9 cellular contexts compared by ENCODE assay signal in the genomic region with DNA sequence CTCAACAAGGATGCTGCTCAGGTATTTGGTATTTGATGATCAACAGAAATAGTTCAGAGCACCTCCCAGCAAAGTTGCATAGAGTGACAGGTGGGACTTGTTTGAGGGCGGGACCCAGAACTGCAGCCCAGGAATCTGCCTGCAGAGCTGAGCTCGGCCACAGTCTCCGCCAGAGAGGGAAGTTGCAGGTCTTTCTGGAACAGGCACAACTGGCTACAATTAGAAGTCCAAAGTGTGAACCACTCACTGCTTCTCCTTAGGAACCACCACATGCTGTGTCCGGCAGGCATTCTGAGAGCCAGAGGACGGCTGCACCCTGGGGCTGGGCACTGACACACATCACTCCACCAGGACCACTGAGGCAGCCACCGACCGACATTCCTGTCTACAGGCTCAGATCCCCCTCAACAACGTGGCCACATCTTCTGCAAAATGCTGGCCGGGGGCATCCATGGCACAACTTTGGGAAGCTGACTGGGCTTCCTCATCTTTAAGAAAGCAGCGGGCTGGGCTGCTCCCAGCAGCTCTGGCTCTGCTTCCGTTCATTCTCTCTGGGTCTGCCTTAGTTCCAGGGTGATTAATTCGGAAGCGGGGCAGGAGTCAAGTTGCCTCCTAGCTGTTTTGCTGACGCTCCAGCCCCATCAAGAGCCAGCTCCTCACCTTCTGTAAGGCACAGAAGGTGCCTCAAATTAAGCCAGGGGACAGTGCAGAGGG. TPM values are rescaled to one million over a fixed set of nuclear protein-coding genes. Genes with fewer than 3 reads are reported as not detected.
DNase-seq lines count a peak whose midpoint lies in the region; ATAC-seq, FAIRE-seq and TF ChIP-seq lines count a peak whose summit lies in the region.
"Had no signal": no experiment of that assay in that cellular context is flagged by ENCODE, and none has a peak within 500 bp of the region (broad histone marks: within the 10 kb centered on the region; RNA-seq: fewer than 3 reads in every experiment).

No MANE protein-coding gene starts in this region.

- no peaks in the 10 kb centered on the region for H3K36me3 ChIP-seq in cardiac muscle cell
- no peaks in the 10 kb centered on the region for H3K36me3 ChIP-seq in duodenal mucosa (ENCODE audit: control insufficient read depth in 1 of 2, insufficient read depth in 2 of 2, low read length in 2 of 2)
- H3K36me3 ChIP-seq in right lobe of liver, result no peaks in the 10 kb centered on the region
- no peaks in the 10 kb centered on the region for H3K36me3 ChIP-seq in vagina

- whole genome bisulfite sequencing in right lobe of liver (ENCODE audit: insufficient coverage, low coverage, low lambda C conversion rate, missing lambda C conversion rate), result 13% methylated on average over 6 of the region's 14 CpGs

- TF ChIP-seq CTCF in cardiac muscle cell (IDR thresholded peaks at IDR 0.05; ENCODE audit: low read depth, low read length) (no peak), right lobe of liver (IDR thresholded peaks at IDR 0.05) (peak in 1 of 4 donors; percentile 13), vagina (IDR thresholded peaks at IDR 0.05) (no peak)

- FAIRE-seq in GM12892 (lab: Jason Lieb, UNC), result no peak
- FAIRE-seq: islet of Langerhans had no signal

- no peak overlapping the region for H3K4me3 ChIP-seq in cardiac muscle cell
- H3K4me3 ChIP-seq in duodenal mucosa (ENCODE audit: low read depth in 1 of 2, low read length in 2 of 2), result peak overlapping the region; percentile 63 to 75
- peak overlapping the region; percentile 43 to 74 (median 66) for H3K4me3 ChIP-seq in right lobe of liver
- peak overlapping the region; percentile 26 to 43 for H3K4me3 ChIP-seq in vagina

- ATAC-seq in Right ventricle myocardium superior (ENCODE audit: poor library complexity) (no peak), right lobe of liver (peak; percentile 60 to 64 (median 62)), GM21447 (IDR thresholded peaks at IDR 0.05; ENCODE audit: unreplicated experiment) (no peak)

- H3K9ac ChIP-seq in duodenal mucosa (ENCODE audit: low read depth in 1 of 2, low read length in 2 of 2), result peak overlapping the region; percentile 60 to 63

- H3K27ac ChIP-seq in cardiac muscle cell (no peak overlapping the region), duodenal mucosa (ENCODE audit: low read depth, low read length) (peak overlapping the region; percentile 70), right lobe of liver (peak overlapping the region in 2 of 3 donors; percentile 70 to 71), vagina (no peak overlapping the region)

- peak; percentile 13 to 39 for DNase-seq in cardiac muscle cell (ENCODE audit: low read depth in 1 of 2, low spot score in 1 of 2)
- DNase-seq in Right ventricle myocardium superior, result no peak
- DNase-seq in right lobe of liver, result peak in 2 of 3 donors; percentile 36 to 69
- DNase-seq in vagina (ENCODE audit: extremely low spot score in 2 of 2), result no peak
- DNase-seq in effector CD8-positive, alpha-beta T cell (lab: John Stamatoyannopoulos, UW), result no peak
- no peak for DNase-seq in GM12892 (ENCODE audit: insufficient read length)

- no peaks in the 10 kb centered on the region for H3K9me3 ChIP-seq in cardiac muscle cell (ENCODE audit: low read depth)
- H3K9me3 ChIP-seq in duodenal mucosa (ENCODE audit: control insufficient read depth in 1 of 2, low read length in 2 of 2), result no peaks in the 10 kb centered on the region
- no peaks in the 10 kb centered on the region for H3K9me3 ChIP-seq in right lobe of liver
- H3K9me3 ChIP-seq in vagina, result no peaks in the 10 kb centered on the region

- H3K4me1 ChIP-seq in cardiac muscle cell (ENCODE audit: low read depth) (no peaks in the 10 kb centered on the region), duodenal mucosa (ENCODE audit: control insufficient read depth in 1 of 2, insufficient read depth in 2 of 2, low read length in 2 of 2) (peaks cover 0 to 8% of the 10 kb centered on the region in 2 donors), right lobe of liver (peaks cover 0 to 26% (median 13%) of the 10 kb centered on the region in 4 donors), vagina (peaks cover 17% of the 10 kb centered on the region)

- intact Hi-C loops in Right ventricle myocardium superior (cut with DNase I), result no loop called here
- intact Hi-C loops in right lobe of liver (cut with DNase I), result no loop called here
- intact Hi-C loops in vagina (cut with DNase I), result no loop called here

- peak; percentile 49 for TF ChIP-seq POLR2A in right lobe of liver (IDR thresholded peaks at IDR 0.05)
- TF ChIP-seq POLR2A in vagina (IDR thresholded peaks at IDR 0.05), result no peak
- TF ChIP-seq POLR2A in GM12892 (IDR thresholded peaks at IDR 0.05; ENCODE audit: low read depth, low read length), result no peak

- H3K27me3 ChIP-seq in cardiac muscle cell (peaks cover 54% of the 10 kb centered on the region), duodenal mucosa (ENCODE audit: control insufficient read depth in 1 of 2, insufficient read depth in 2 of 2, low read length in 2 of 2) (peaks cover 15 to 18% of the 10 kb centered on the region in 2 donors), right lobe of liver (no peaks in the 10 kb centered on the region), vagina (no peaks in the 10 kb centered on the region)

RNA-seq across cellular contexts. Expression of a gene that starts 0.9 kb away (rescaled TPM):
- total RNA-seq in cardiac muscle cell (not detected in 2 replicates), Right ventricle myocardium superior (not detected), right lobe of liver (10 to 100 TPM; 13.5 to 26.8 (median 17.3) TPM), vagina (7.4 TPM)
- polyA plus RNA-seq in cardiac muscle cell, result not detected in 2 replicates
- polyA plus RNA-seq in GM12892 (2012; ENCODE audit: missing spikeins), result not detected

Comparison
In these comparisons a context has a peak if more than half of its experiments do, and no peak if none do; other contexts are left out.
1. DNase-seq: peak in cardiac muscle cell (2 of 2) and right lobe of liver (2 of 3); none in Right ventricle myocardium superior (single experiment), vagina (0 of 2), effector CD8-positive, alpha-beta T cell (single experiment) and GM12892 (single experiment).
2. H3K27ac ChIP-seq: peak in duodenal mucosa (single experiment) and right lobe of liver (2 of 3); none in cardiac muscle cell (single experiment) and vagina (single experiment).
3. ATAC-seq: peak in right lobe of liver (4 of 4); none in Right ventricle myocardium superior (single experiment) and GM21447 (single experiment).